ENCODE assay signal across 37 cellular contexts in the genomic region with DNA sequence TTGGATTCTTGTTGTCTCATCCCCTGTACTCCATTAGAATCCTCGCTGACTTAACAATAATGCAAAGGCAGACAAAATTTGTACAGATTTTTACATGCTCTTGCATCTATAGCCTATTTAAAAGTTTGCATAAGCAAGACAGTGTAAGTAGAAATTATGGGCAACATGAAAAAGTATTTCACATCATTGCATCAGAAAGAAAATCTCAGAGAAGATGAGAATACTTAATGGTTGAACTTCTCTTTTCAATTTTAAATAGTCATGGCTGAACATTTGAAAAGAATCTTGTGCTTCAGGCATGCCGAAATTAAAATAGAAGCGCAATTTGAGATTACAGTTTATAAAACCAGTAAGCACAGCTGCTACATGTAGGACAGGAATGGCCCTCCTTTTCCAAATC.
"Had no signal": no experiment of that assay in that cellular context is flagged by ENCODE, and none has a peak within 500 bp of the region (broad histone marks: within the 10 kb centered on the region; RNA-seq: fewer than 3 reads in every experiment).

No MANE protein-coding gene starts in this region.

- H3K4me3 Mint-ChIP-seq: activated naive CD4-positive, alpha-beta T cell treated with anti-CD3 and anti-CD28 coated beads for 36 hours; activated naive CD8-positive, alpha-beta T cell treated with anti-CD3 and anti-CD28 coated beads, Interleukin-2, amount 10 ng/mL, durations not matched to agents 7 days and 5 days; activated T-helper 1 cell treated with anti-CD3 and anti-CD28 coated beads, Interleukin-12 subunit alpha, Interleukin-12 subunit beta, Interleukin-2, Interleukin-4 antibody, amounts not matched to agents 30 ng/mL and 10 ng/mL and 1 ng/mL, durations not matched to agents 14 hours and 24 hours and 36 hours; dendritic cell treated with granulocyte-macrophage colony-stimulating factor and Interleukin-4, amounts not matched to agents 40 ng/mL and 50 ng/mL, for 4 days; endodermal cell; mesothelial cell of epicardium; naive thymus-derived CD8-positive, alpha-beta T cell; neural crest cell; stimulated activated memory B cell treated with anti-CD40 and anti-IgM and Interleukin-4, amounts not matched to agents 10 μg/mL and 1 μg/mL and 100 μg/mL, for 72 hours; T-helper 17 cell had no signal

- H3K27ac ChIP-seq: breast epithelium, pancreas, prostate gland, stomach, suprapubic skin, tibial artery, upper lobe of right lung, WERI-Rb-1 had no signal

- H3K4me1 Mint-ChIP-seq: activated naive CD8-positive, alpha-beta T cell treated with anti-CD3 and anti-CD28 coated beads, Interleukin-2, amount 10 ng/mL, durations not matched to agents 7 days and 5 days; stimulated activated memory B cell treated with anti-CD40 and anti-IgM and Interleukin-4, amounts not matched to agents 10 μg/mL and 1 μg/mL and 100 μg/mL, for 72 hours; T-helper 17 cell had no signal

- H3K36me3 Mint-ChIP-seq: activated naive CD8-positive, alpha-beta T cell treated with anti-CD3 and anti-CD28 coated beads, Interleukin-2, amount 10 ng/mL, durations not matched to agents 7 days and 5 days; stimulated activated memory B cell treated with anti-CD40 and anti-IgM and Interleukin-4, amounts not matched to agents 10 μg/mL and 1 μg/mL and 100 μg/mL, for 72 hours had no signal

- H3K4me2 ChIP-seq: smooth muscle cell had no signal

- H3K9me3 Mint-ChIP-seq: activated naive CD8-positive, alpha-beta T cell treated with anti-CD3 and anti-CD28 coated beads, Interleukin-2, amount 10 ng/mL, durations not matched to agents 7 days and 5 days had no signal

- H3K9me3 ChIP-seq: pancreas, prostate gland, suprapubic skin, upper lobe of right lung had no signal

- H3K36me3 ChIP-seq: breast epithelium, pancreas, prostate gland, stomach, suprapubic skin, tibial artery, upper lobe of right lung, WERI-Rb-1 had no signal

- H3K27me3 ChIP-seq: breast epithelium, pancreas, stomach, suprapubic skin, tibial artery, upper lobe of right lung had no signal

- DNase-seq: activated CD4-positive, alpha-beta T cell treated with anti-CD3 and anti-CD28 coated beads for 48 hours; activated CD4-positive, alpha-beta T cell treated with anti-CD3 and anti-CD28 coated beads, Interleukin-2, amount 50 U/mL, for 48 hours; activated CD8-positive, alpha-beta memory T cell treated with anti-CD3 and anti-CD28 coated beads, Interleukin-2, amount 50 U/mL, for 4 hours; activated effector memory CD4-positive, alpha-beta T cell treated with anti-CD3 and anti-CD28 coated beads, Interleukin-2, amount 50 U/mL, for 16 hours; activated naive CD4-positive, alpha-beta T cell treated with anti-CD3 and anti-CD28 coated beads for 36 hours; activated naive CD8-positive, alpha-beta T cell treated with anti-CD3 and anti-CD28 coated beads, Interleukin-2, amount 10 ng/mL, durations not matched to agents 7 days and 5 days; activated T-cell treated with anti-CD3 and anti-CD28 coated beads, Interleukin-2, amount 50 U/mL, for 1 hour; amniotic stem cell; central memory CD4-positive, alpha-beta T cell; endodermal cell; foreskin melanocyte; kidney; naive thymus-derived CD8-positive, alpha-beta T cell; nucleus accumbens; pancreas; retina; stimulated activated CD4-positive, alpha-beta T cell treated with anti-CD3 and anti-CD28 coated beads, Interleukin-1b, Interleukin-23, amount 100 ng/mL, for 48 hours; stimulated activated CD4-positive, alpha-beta T cell treated with anti-CD3 and anti-CD28 coated beads, Interleukin-4, amount 100 ng/mL, for 4 hours; stimulated activated CD8-positive, alpha-beta memory T cell treated with anti-CD3 and anti-CD28 coated beads, Interleukin-4, amount 100 ng/mL, for 48 hours; stomach; T-helper 17 cell; T1000; tibial artery; upper lobe of right lung; WERI-Rb-1 had no signal

- H3K4me3 ChIP-seq: breast epithelium, pancreas, prostate gland, smooth muscle cell, stomach, suprapubic skin, tibial artery, upper lobe of right lung had no signal

- ATAC-seq: activated CD4-positive, CD25-positive, alpha-beta regulatory T cell treated with anti-CD3 and anti-CD28 coated beads, Interleukin-2, amount 50 U/mL, for 24 hours; esophagus mucosa; naive thymus-derived CD8-positive, alpha-beta T cell; pancreas; sciatic nerve; stimulated activated memory B cell treated with anti-CD40 and anti-IgM and Interleukin-4, amounts not matched to agents 10 μg/mL and 1 μg/mL and 100 μg/mL, for 72 hours; T-helper 17 cell; upper lobe of right lung had no signal

- H3K4me1 ChIP-seq: breast epithelium, pancreas, prostate gland, stomach, suprapubic skin, tibial artery, upper lobe of right lung had no signal

- H3K27me3 Mint-ChIP-seq: activated naive CD8-positive, alpha-beta T cell treated with anti-CD3 and anti-CD28 coated beads, Interleukin-2, amount 10 ng/mL, durations not matched to agents 7 days and 5 days; dendritic cell treated with granulocyte-macrophage colony-stimulating factor and Interleukin-4, amounts not matched to agents 40 ng/mL and 50 ng/mL, for 4 days had no signal

- H3K27ac Mint-ChIP-seq: activated naive CD4-positive, alpha-beta T cell treated with anti-CD3 and anti-CD28 coated beads for 36 hours; activated naive CD8-positive, alpha-beta T cell treated with anti-CD3 and anti-CD28 coated beads, Interleukin-2, amount 10 ng/mL, durations not matched to agents 7 days and 5 days; activated T-helper 1 cell treated with anti-CD3 and anti-CD28 coated beads, Interleukin-12 subunit alpha, Interleukin-12 subunit beta, Interleukin-2, Interleukin-4 antibody, amounts not matched to agents 30 ng/mL and 10 ng/mL and 1 ng/mL, durations not matched to agents 14 hours and 24 hours and 36 hours; dendritic cell treated with granulocyte-macrophage colony-stimulating factor and Interleukin-4, amounts not matched to agents 40 ng/mL and 50 ng/mL, for 4 days; endodermal cell; mesothelial cell of epicardium; naive thymus-derived CD8-positive, alpha-beta T cell; stimulated activated memory B cell treated with anti-CD40 and anti-IgM and Interleukin-4, amounts not matched to agents 10 μg/mL and 1 μg/mL and 100 μg/mL, for 72 hours; T-helper 17 cell had no signal
